In genomic region chr21:31530918-31531705, GRCh38 we compare ENCODE assay signal across 1 cellular context.
TF ChIP-seq lines count a peak whose summit lies in the region.

No MANE protein-coding gene starts in this region.

TF ChIP-seq in HEK293, 187 proteins besides CTCF, POLR2A, EP300 and RAD21 (continued from another document):
- TF ChIP-seq PRDM10 (tag by site-specific recombination; IDR thresholded peaks at IDR 0.05) = peak; percentile 99
- peak; percentile 77 for TF ChIP-seq PRDM1 (tag by site-specific recombination; IDR thresholded peaks at IDR 0.05)
- TF ChIP-seq ZNF24 (tag by site-specific recombination; IDR thresholded peaks at IDR 0.05) = no peak
- peak; percentile 98 for TF ChIP-seq ZIC2 (tag by site-specific recombination; IDR thresholded peaks at IDR 0.05)
- 0 out of 2 replicates have a peak, but pooled peaks have one; percentile 3 for TF ChIP-seq ZSCAN4 (tag by site-specific recombination; IDR thresholded peaks at IDR 0.05)
- no peak for TF ChIP-seq ZNF707 (tag by site-specific recombination; IDR thresholded peaks at IDR 0.05)
- no peak for TF ChIP-seq ZNF510 (tag by site-specific recombination; IDR thresholded peaks at IDR 0.05; ENCODE audit: insufficient replicate concordance)
- no peak for TF ChIP-seq KLF9 (tag by site-specific recombination; IDR thresholded peaks at IDR 0.05; ENCODE audit: low read depth)
- TF ChIP-seq OVOL3 (tag by site-specific recombination; IDR thresholded peaks at IDR 0.05) = no peak
- no peak for TF ChIP-seq ZNF10 (tag by site-specific recombination; IDR thresholded peaks at IDR 0.05)
- no peak for TF ChIP-seq ZNF610 (tag by site-specific recombination; IDR thresholded peaks at IDR 0.05; ENCODE audit: borderline replicate concordance)
- no peak for TF ChIP-seq PBX3 (CRISPR knock-in tag; IDR thresholded peaks at IDR 0.05)
- no peak for TF ChIP-seq ZNF701 (tag by site-specific recombination; IDR thresholded peaks at IDR 0.05)
- TF ChIP-seq ZNF639 (tag by site-specific recombination; IDR thresholded peaks at IDR 0.05) = no peak
- peak; percentile 48 for TF ChIP-seq ZBTB8A (tag by site-specific recombination; IDR thresholded peaks at IDR 0.05)
- TF ChIP-seq HOXD13 (CRISPR knock-in tag; IDR thresholded peaks at IDR 0.05; ENCODE audit: borderline replicate concordance) = no peak
- no peak for TF ChIP-seq SETDB1 (IDR thresholded peaks at IDR 0.05; ENCODE audit: insufficient read length, low read length)
- peak; percentile 63 for TF ChIP-seq KLF1 (tag by site-specific recombination; IDR thresholded peaks at IDR 0.05)
- TF ChIP-seq ZNF692 (tag by site-specific recombination; IDR thresholded peaks at IDR 0.05) = no peak; the same call in 1 of the 2 replicates
- no peak for TF ChIP-seq ZNF830 (tag by site-specific recombination; IDR thresholded peaks at IDR 0.05; ENCODE audit: low read depth)
- TF ChIP-seq ELK4 (IDR thresholded peaks at IDR 0.05; ENCODE audit: borderline replicate concordance, low read depth, low read length) = no peak
- 0 out of 2 replicates have a peak, but pooled peaks have one; percentile 11 for TF ChIP-seq KLF8 (tag by site-specific recombination; IDR thresholded peaks at IDR 0.05)
- TF ChIP-seq GLIS2 (tag by site-specific recombination; IDR thresholded peaks at IDR 0.05) = no peak
- no peak for TF ChIP-seq ZNF280C (tag by site-specific recombination; IDR thresholded peaks at IDR 0.05)
- TF ChIP-seq ZNF221 (tag by site-specific recombination; IDR thresholded peaks at IDR 0.05; ENCODE audit: borderline replicate concordance) = no peak
- no peak for TF ChIP-seq ZNF157 (tag by site-specific recombination; IDR thresholded peaks at IDR 0.05)
- TF ChIP-seq GLIS1 (tag by site-specific recombination; IDR thresholded peaks at IDR 0.05) = peak; percentile 96
- no peak for TF ChIP-seq ZBTB7A (tag by site-specific recombination; IDR thresholded peaks at IDR 0.05; ENCODE audit: low read depth)
- no peak for TF ChIP-seq ZNF670 (tag by site-specific recombination; IDR thresholded peaks at IDR 0.05; ENCODE audit: low read depth)
- TF ChIP-seq ZNF423 (tag by site-specific recombination; IDR thresholded peaks at IDR 0.05) = peak; percentile 94
- TF ChIP-seq ZNF514 (tag by site-specific recombination; IDR thresholded peaks at IDR 0.05) = no peak
TF ChIP-seq in HEK293: peak in this region for 29.
